ENCODE assay signal across 30 cellular contexts in genomic region chr5:150649828-150650712, GRCh38. TPM values are rescaled to one million over a fixed set of nuclear protein-coding genes. Genes with fewer than 3 reads are reported as not detected.
A peak's percentile ranks its signal among the peaks of the same experiment; 100 is the strongest.
DNase-seq lines count a peak whose midpoint lies in the region; ATAC-seq, FAIRE-seq and TF ChIP-seq lines count a peak whose summit lies in the region.
"Had no signal": no experiment of that assay in that cellular context is flagged by ENCODE, and none has a peak within 500 bp of the region (broad histone marks: within the 10 kb centered on the region; RNA-seq: fewer than 3 reads in every experiment).

No MANE protein-coding gene starts in this region.

- no peak for FAIRE-seq in kidney (lab: Jason Lieb, UNC)
- FAIRE-seq: G401.6 had no signal

- no peak overlapping the region for H3K18ac ChIP-seq in mesenchymal stem cell (ENCODE audit: low read depth in 1 of 2, low read length in 2 of 2)

- 80 to 90% (median 82%) methylated on average over 38 to 39 of the region's 39 CpGs for WGBS in psoas muscle, 3 donors
- WGBS in mesenchymal stem cell = 94% methylated on average over 34 of the region's 39 CpGs

- H3K4me1 Mint-ChIP-seq in WTC11 = peaks cover 20% of the 10 kb centered on the region
- H3K4me1 Mint-ChIP-seq: activated CD4-positive, alpha-beta T cell treated with anti-CD3 and anti-CD28 coated beads, Interleukin-2, amount 10 ng/mL, durations not matched to agents 24 days and 14 days had no signal

- H3K27me3 Mint-ChIP-seq in WTC11 (ENCODE audit: low read depth) = no peaks in the 10 kb centered on the region; the same call in 1 of the 2 replicates
- H3K27me3 Mint-ChIP-seq: stimulated activated naive CD8-positive, alpha-beta T cell treated with anti-CD3 and anti-CD28 coated beads, Interleukin-15, Interleukin-2, amounts not matched to agents 100 ng/mL and 50 ng/mL, for 24 hours had no signal

- H3K9ac ChIP-seq in BLaER1 (peak overlapping the region; percentile 65), kidney (ENCODE audit: low read length in 2 of 2) (no peak overlapping the region), mesenchymal stem cell (ENCODE audit: low read length) (no peak overlapping the region)

- H3K27me3 ChIP-seq in BLaER1 = no peaks in the 10 kb centered on the region
- H3K27me3 ChIP-seq in psoas muscle (ENCODE audit: insufficient read depth in 3 of 3, low read length in 2 of 3) = no peaks in the 10 kb centered on the region
- H3K27me3 ChIP-seq in mesenchymal stem cell (ENCODE audit: control insufficient read depth in 1 of 2, insufficient read depth in 1 of 2, low read length in 2 of 2) = no peaks in the 10 kb centered on the region
- H3K27me3 ChIP-seq: transverse colon had no signal

- H3K36me3 ChIP-seq in BLaER1 = peaks cover 70% of the 10 kb centered on the region
- peaks cover 7 to 12% of the 10 kb centered on the region in 2 donors for H3K36me3 ChIP-seq in kidney (ENCODE audit: control insufficient read depth in 1 of 2, insufficient read depth in 2 of 2, low read length in 2 of 2)
- H3K36me3 ChIP-seq in psoas muscle (ENCODE audit: insufficient read depth in 1 of 2, low read depth in 1 of 2) = peaks cover 0 to 30% of the 10 kb centered on the region in 2 donors
- peaks cover 10 to 52% of the 10 kb centered on the region in 2 experiments for H3K36me3 ChIP-seq in mesenchymal stem cell (ENCODE audit: control insufficient read depth in 1 of 2, insufficient read depth in 2 of 2, low read depth in 1 of 2, low read length in 2 of 2)
- H3K36me3 ChIP-seq: HAP-1, prostate gland, transverse colon, WERI-Rb-1 had no signal

- no peak overlapping the region for H3K4me3 Mint-ChIP-seq in WTC11
- H3K4me3 Mint-ChIP-seq: activated CD4-positive, alpha-beta T cell treated with anti-CD3 and anti-CD28 coated beads, Interleukin-2, amount 10 ng/mL, durations not matched to agents 24 days and 14 days; activated naive CD4-positive, alpha-beta T cell treated with anti-CD3 and anti-CD28 coated beads for 36 hours; activated T-cell treated with anti-CD3 and anti-CD28 coated beads, Interleukin-2, amount 50 U/mL, for 72 hours; stimulated activated naive CD8-positive, alpha-beta T cell treated with anti-CD3 and anti-CD28 coated beads, Interleukin-15, Interleukin-2, amounts not matched to agents 100 ng/mL and 50 ng/mL, for 24 hours had no signal

- H3K4me2 ChIP-seq in BLaER1 (peak overlapping the region; percentile 79), mesenchymal stem cell (ENCODE audit: low read length, poor library complexity, severe bottlenecking) (no peak overlapping the region)

- H3K27ac Mint-ChIP-seq in WTC11 = no peak overlapping the region
- H3K27ac Mint-ChIP-seq: activated CD4-positive, alpha-beta T cell treated with anti-CD3 and anti-CD28 coated beads, Interleukin-2, amount 10 ng/mL, durations not matched to agents 24 days and 14 days; activated naive CD4-positive, alpha-beta T cell treated with anti-CD3 and anti-CD28 coated beads for 36 hours; activated T-cell treated with anti-CD3 and anti-CD28 coated beads, Interleukin-2, amount 50 U/mL, for 72 hours; stimulated activated naive CD8-positive, alpha-beta T cell treated with anti-CD3 and anti-CD28 coated beads, Interleukin-15, Interleukin-2, amounts not matched to agents 100 ng/mL and 50 ng/mL, for 24 hours had no signal

- H3K23ac ChIP-seq in mesenchymal stem cell (ENCODE audit: low read length in 2 of 2) = peak overlapping the region in 1 of 2 experiments; percentile 32

- no peak overlapping the region for H2BK15ac ChIP-seq in mesenchymal stem cell (ENCODE audit: low read depth, poor library complexity, severe bottlenecking)

- peak overlapping the region in 1 of 2 experiments; percentile 33 for H2BK12ac ChIP-seq in mesenchymal stem cell (ENCODE audit: low read length in 2 of 2)

- H3K36me3 Mint-ChIP-seq in WTC11 = no peaks in the 10 kb centered on the region

- H3K4me3 ChIP-seq in BLaER1 = no peak overlapping the region
- no peak overlapping the region for H3K4me3 ChIP-seq in kidney (ENCODE audit: low read length in 2 of 2)
- no peak overlapping the region for H3K4me3 ChIP-seq in psoas muscle
- no peak overlapping the region for H3K4me3 ChIP-seq in mesenchymal stem cell (ENCODE audit: insufficient read depth in 1 of 2, low read depth in 1 of 2, low read length in 2 of 2)
- H3K4me3 ChIP-seq: HAP-1, lower lobe of right lung, prostate gland, transverse colon had no signal

- H3K79me1 ChIP-seq in mesenchymal stem cell (replicated peaks; ENCODE audit: low read length, poor library complexity, severe bottlenecking) = peaks cover 6% of the 10 kb centered on the region

- no peak overlapping the region for H2BK120ac ChIP-seq in mesenchymal stem cell (ENCODE audit: low read depth, low read length)

- no peak overlapping the region for H4K8ac ChIP-seq in mesenchymal stem cell (ENCODE audit: low read length)

- no peak overlapping the region for H4K91ac ChIP-seq in mesenchymal stem cell (ENCODE audit: low read length)

- no peak overlapping the region for H2AFZ ChIP-seq in mesenchymal stem cell (ENCODE audit: low read depth, low read length)

- H3K4me1 ChIP-seq in BLaER1 (peaks cover 65% of the 10 kb centered on the region), kidney (ENCODE audit: control insufficient read depth in 1 of 2, insufficient read depth in 1 of 2, low read depth in 1 of 2, low read length in 2 of 2) (peaks cover 10 to 14% of the 10 kb centered on the region in 2 donors), psoas muscle (peaks cover 82% of the 10 kb centered on the region), mesenchymal stem cell (ENCODE audit: control insufficient read depth, insufficient read depth, low read depth, low read length) (peaks cover 20% of the 10 kb centered on the region)
- H3K4me1 ChIP-seq: prostate gland had no signal

- peaks cover 46% of the 10 kb centered on the region for H4K20me1 ChIP-seq in BLaER1

- CTCF ChIA-PET in WTC11 (lab: Charles Lee) = interaction anchor here (1.1 to 3.1 kb wide), 2 partner anchors 36 to 402 kb away, joined by 4 to 11 read pairs; no protein-coding TSS in a partner anchor

- no peak overlapping the region for H2AK5ac ChIP-seq in mesenchymal stem cell (ENCODE audit: low read length, severe bottlenecking)

- H3K9me3 Mint-ChIP-seq in WTC11 = no peaks in the 10 kb centered on the region
- H3K9me3 Mint-ChIP-seq: activated CD4-positive, alpha-beta T cell treated with anti-CD3 and anti-CD28 coated beads, Interleukin-2, amount 10 ng/mL, durations not matched to agents 24 days and 14 days; activated naive CD4-positive, alpha-beta T cell treated with anti-CD3 and anti-CD28 coated beads for 36 hours; activated T-cell treated with anti-CD3 and anti-CD28 coated beads, Interleukin-2, amount 50 U/mL, for 72 hours; stimulated activated naive CD8-positive, alpha-beta T cell treated with anti-CD3 and anti-CD28 coated beads, Interleukin-15, Interleukin-2, amounts not matched to agents 100 ng/mL and 50 ng/mL, for 24 hours had no signal

- DNase-seq in WTC11 (ENCODE audit: low spot score) (no peak), kidney (peak; percentile 70), psoas muscle (no peak), mesenchymal stem cell (no peak), NCI-H187 (lab: John Stamatoyannopoulos, UW) (no peak), GF-D8 (lab: John Stamatoyannopoulos, UW) (no peak)
- DNase-seq: ACHN; activated CD4-positive, alpha-beta T cell treated with anti-CD3 and anti-CD28 coated beads, Interleukin-2, amount 10 ng/mL, durations not matched to agents 24 days and 14 days; activated naive CD4-positive, alpha-beta T cell treated with anti-CD3 and anti-CD28 coated beads for 36 hours; activated T-cell treated with anti-CD3 and anti-CD28 coated beads, Interleukin-2, amount 50 U/mL, for 72 hours; amniotic stem cell; C1 segment of cervical spinal cord; central memory CD4-positive, alpha-beta T cell; COR-L47; DMS53; islet precursor cell; lower lobe of right lung; NCI-H1105 treated with DMSO at 0.1 percent for 48 hours; NCI-H2029 treated with DMSO at 0.1 percent for 48 hours; NCI-H526 treated with DMSO at 0.1 percent for 48 hours; T1000; transverse colon; WERI-Rb-1 had no signal

- peak; percentile 11; the same call in 1 of the 2 replicates for ATAC-seq in WTC11
- ATAC-seq in psoas muscle = no peak
- ATAC-seq in GM18519 (IDR thresholded peaks at IDR 0.05; ENCODE audit: low FRiP score, unreplicated experiment) = no peak
- ATAC-seq: activated T-cell treated with anti-CD3 and anti-CD28 coated beads, Interleukin-2, amount 50 U/mL, for 72 hours; lower lobe of right lung had no signal

- no peak overlapping the region for H2BK5ac ChIP-seq in mesenchymal stem cell (ENCODE audit: low read depth, low read length, poor library complexity, severe bottlenecking)

- intact Hi-C loops in kidney (cut with DNase I) (loop anchor here (10.0 kb wide), 1 partner anchor 65 kb away; no protein-coding TSS in a partner anchor), psoas muscle (cut with DNase I) (loop anchor here (5.0 to 10.0 kb wide), 3 partner anchors 58 to 195 kb away; no protein-coding TSS in a partner anchor)

- peak overlapping the region in 1 of 2 experiments; percentile 55 for H3K14ac ChIP-seq in mesenchymal stem cell (ENCODE audit: low read length in 2 of 2)

- H3K9me3 ChIP-seq in BLaER1 = no peaks in the 10 kb centered on the region
- H3K9me3 ChIP-seq in kidney (ENCODE audit: control insufficient read depth in 1 of 2, low read length in 2 of 2) = no peaks in the 10 kb centered on the region
- no peaks in the 10 kb centered on the region for H3K9me3 ChIP-seq in psoas muscle
- H3K9me3 ChIP-seq in mesenchymal stem cell (ENCODE audit: control insufficient read depth, low read length) = no peaks in the 10 kb centered on the region
- H3K9me3 ChIP-seq: HAP-1, lower lobe of right lung, prostate gland, transverse colon had no signal

- H3K4ac ChIP-seq in mesenchymal stem cell (ENCODE audit: low read depth in 1 of 2, low read length in 2 of 2) = no peak overlapping the region

- no peak for TF ChIP-seq CTCF in WTC11 (IDR thresholded peaks at IDR 0.05)
- TF ChIP-seq CTCF in kidney (IDR thresholded peaks at IDR 0.05; ENCODE audit: borderline replicate concordance, extremely low read depth, insufficient read depth) = no peak
- TF ChIP-seq CTCF in psoas muscle (IDR thresholded peaks at IDR 0.05) = no peak

- peak overlapping the region; percentile 60 for H3K27ac ChIP-seq in BLaER1
- no peak overlapping the region for H3K27ac ChIP-seq in kidney (ENCODE audit: low read depth in 2 of 2, low read length in 2 of 2)
- H3K27ac ChIP-seq in psoas muscle = peak overlapping the region; percentile 89
- no peak overlapping the region for H3K27ac ChIP-seq in mesenchymal stem cell (ENCODE audit: low read length, poor library complexity, severe bottlenecking)
- H3K27ac ChIP-seq: lower lobe of right lung, prostate gland, transverse colon, WERI-Rb-1 had no signal

- POLR2A ChIA-PET in WTC11 (lab: Charles Lee) = no interaction called here

RNA-seq across cellular contexts. Expression of gene SYNPO, which starts 9.6 kb away (rescaled TPM):
- total RNA-seq in WTC11 (2021) (2.1 to 2.7 TPM (median 2.6 TPM) in 3 replicates), kidney (87.6 TPM), psoas muscle (100 to 1,000 TPM; 447 to 745 (median 673) TPM)
- polyA plus RNA-seq in kidney (ENCODE audit: insufficient read depth, low read depth, low replicate concordance) (46.3 TPM), psoas muscle (100 to 1,000 TPM; 136 to 855 (median 503) TPM)
- polyA plus RNA-seq in mesenchymal stem cell (2013, experiment 1 of 2) = 37.8 TPM
- polyA plus RNA-seq in mesenchymal stem cell (2013, experiment 2 of 2) = 39.1 TPM
- total RNA-seq: activated CD4-positive, alpha-beta T cell treated with anti-CD3 and anti-CD28 coated beads, Interleukin-2, amount 10 ng/mL, durations not matched to agents 24 days and 14 days had no signal
- polyA plus RNA-seq: neural cell had no signal

RNA-seq across cellular contexts. Expression of gene MYOZ3, which starts 11.0 kb away (rescaled TPM):
- 11.6 to 14.5 TPM (median 13.7 TPM) in 3 replicates for total RNA-seq in WTC11 (2021)
- 0.66 TPM for total RNA-seq in kidney
- polyA plus RNA-seq in kidney (ENCODE audit: insufficient read depth, low read depth, low replicate concordance) = 1.3 TPM
- 100 to 1,000 TPM in 1 of 4 donors, 10 to 100 TPM in 3; 29.7 to 110 (median 31.7) TPM for total RNA-seq in psoas muscle
- polyA plus RNA-seq in psoas muscle = 10 to 100 TPM in 2 of 3 donors, 1 to 10 TPM in 1; 3.0 to 14.5 (median 14.5) TPM
- 1.6 TPM for polyA plus RNA-seq in mesenchymal stem cell (2013, experiment 1 of 2)
- 1.8 TPM for polyA plus RNA-seq in mesenchymal stem cell (2013, experiment 2 of 2)
- total RNA-seq: transverse colon had no signal
- polyA plus RNA-seq: neural cell had no signal

RNA-seq across cellular contexts. Expression of gene RBM22, which starts 50.8 kb away (rescaled TPM):
- total RNA-seq in WTC11 (2021) = 28.7 to 34.0 TPM (median 31.6 TPM) in 3 replicates
- total RNA-seq in kidney = 44.2 TPM
- polyA plus RNA-seq in kidney (ENCODE audit: insufficient read depth, low read depth, low replicate concordance) = 30.0 TPM
- total RNA-seq in psoas muscle = 10 to 100 TPM; 23.5 to 28.6 (median 27.3) TPM
- polyA plus RNA-seq in psoas muscle = 10 to 100 TPM; 17.2 to 29.9 (median 21.1) TPM
- 32.2 TPM for polyA plus RNA-seq in mesenchymal stem cell (2013, experiment 1 of 2)
- 31.6 TPM for polyA plus RNA-seq in mesenchymal stem cell (2013, experiment 2 of 2)

Comparison
In these comparisons a context has a peak if more than half of its experiments do, and no peak if none do; other contexts are left out.
1. H3K27ac ChIP-seq: peak in BLaER1 (single experiment) and psoas muscle (single experiment); none in kidney (0 of 2) and mesenchymal stem cell (single experiment).
2. RNA of gene SYNPO, which starts 9.6 kb away (total RNA-seq): 447 to 745 TPM in psoas muscle and 87.6 TPM in kidney (single experiment); 2.1 to 2.7 TPM in WTC11; every median in the first group is over 10 times any median in the second.